Comparison of ENCODE assay signal across 21 cellular contexts in genomic region chrX:16855363-16856075, GRCh38. TPM values are rescaled to one million over a fixed set of nuclear protein-coding genes. Genes with fewer than 3 reads are reported as not detected.
DNase-seq lines count a peak whose midpoint lies in the region; ATAC-seq and TF ChIP-seq lines count a peak whose summit lies in the region.
"Had no signal": no experiment of that assay in that cellular context is flagged by ENCODE, and none has a peak within 500 bp of the region (broad histone marks: within the 10 kb centered on the region; RNA-seq: fewer than 3 reads in every experiment).

No MANE protein-coding gene starts in this region.

- DNase-seq in G401 (ENCODE audit: low spot score) (peak; percentile 30), epithelial cell of prostate (ENCODE audit: low read depth, low spot score) (no peak), A673 (ENCODE audit: low spot score) (no peak), kidney glomerular epithelial cell (lab: John Stamatoyannopoulos, UW) (no peak), NCI-H524 (lab: John Stamatoyannopoulos, UW) (no peak), NAMALWA (ENCODE audit: low spot score) (no peak)
- DNase-seq: activated CD4-positive, alpha-beta T cell treated with anti-CD3 and anti-CD28 coated beads, Interleukin-2, amount 10 ng/mL, durations not matched to agents 7 days and 5 days; activated naive CD4-positive, alpha-beta T cell; C1 segment of cervical spinal cord; central memory CD4-positive, alpha-beta T cell; DMS79; endodermal cell; H7; natural killer cell; NCI-H2107; transverse colon had no signal

- H3K9me3 ChIP-seq in A673 (ENCODE audit: low read depth, low read length, poor library complexity, severe bottlenecking): no peaks in the 10 kb centered on the region
- H3K9me3 ChIP-seq: MG63, transverse colon had no signal

- H3K36me3 ChIP-seq in A673 (ENCODE audit: insufficient read depth, low read length, poor library complexity, severe bottlenecking): peaks cover 65% of the 10 kb centered on the region
- H3K36me3 ChIP-seq: transverse colon had no signal

- ATAC-seq in GM18868 (IDR thresholded peaks at IDR 0.05; ENCODE audit: unreplicated experiment) (peak; percentile 29), HG03378 (IDR thresholded peaks at IDR 0.05; ENCODE audit: unreplicated experiment) (peak; percentile 29)
- ATAC-seq: Right ventricle myocardium inferior had no signal

- peak overlapping the region; percentile 7 for H3K27ac ChIP-seq in epithelial cell of prostate
- H3K27ac ChIP-seq in A673 (ENCODE audit: low read depth, low read length, poor library complexity, severe bottlenecking): no peak overlapping the region
- H3K27ac ChIP-seq: transverse colon had no signal

- CTCF ChIA-PET in A673 (lab: Charles Lee): interaction anchor here (0.7 kb wide), 1 partner anchor 8 kb away, joined by 7 read pairs; no protein-coding TSS in a partner anchor

- no TSS peak for BruUV-seq in A673 (replicated peaks; lab: Mats Ljungman, UMichigan)

- POLR2A ChIA-PET in A673 (lab: Charles Lee; ENCODE audit: low non-redundant PET): no interaction called here

- TF ChIP-seq CTCF in A673 (conservative IDR thresholded peaks at IDR 0.05; ENCODE audit: low read depth, low read length): no peak

- in situ Hi-C loops in G401 (cut with HindIII; ENCODE audit: low sequenced_read_pairs): no loop called here

- intact Hi-C loops in A673 (cut with micrococcal nuclease; ENCODE audit: unreplicated experiment): no loop called here

- no peak overlapping the region for H3K4me3 ChIP-seq in A673 (ENCODE audit: low read depth, low read length, poor library complexity, severe bottlenecking)
- H3K4me3 ChIP-seq: lung, MG63, transverse colon had no signal

- H3K27me3 ChIP-seq in A673 (replicated peaks; ENCODE audit: insufficient read depth, low read depth, low read length, poor library complexity): peaks cover 16% of the 10 kb centered on the region
- H3K27me3 ChIP-seq: MG63, transverse colon had no signal

- H3K4me1 ChIP-seq in A673 (ENCODE audit: insufficient read depth, low read length, poor library complexity, severe bottlenecking): no peaks in the 10 kb centered on the region
- H3K4me1 ChIP-seq: transverse colon had no signal

RNA-seq across cellular contexts. Expression of gene RBBP7, which starts 14.6 kb away (rescaled TPM):
- total RNA-seq in G401 (2014; rRNA removed; shearing (Covaris generic)): 99.0 and 131 TPM in 2 replicates
- 125 and 145 TPM in 2 replicates for total RNA-seq in A673 (2021)
